ENCODE assay signal across 1 cellular context in the genomic region with DNA sequence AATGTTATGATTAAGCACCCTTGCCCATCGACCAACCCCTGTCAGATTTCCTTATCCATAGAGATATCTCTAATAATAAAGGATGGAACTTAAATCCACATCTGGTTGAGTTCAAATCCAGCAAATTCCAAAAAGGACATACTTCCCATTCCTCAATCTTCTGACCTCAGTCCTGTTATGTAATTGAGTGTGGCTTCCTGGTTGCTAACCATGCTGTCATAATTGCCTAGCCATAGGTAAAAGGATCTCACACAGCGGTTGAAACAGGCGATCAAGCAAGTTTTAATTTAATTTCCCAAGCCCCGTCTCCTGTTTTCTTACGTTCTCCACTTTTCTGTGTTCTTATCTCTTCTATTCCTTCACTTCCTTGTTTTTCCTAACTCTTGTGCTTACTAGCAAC.
TF ChIP-seq lines count a peak whose summit lies in the region.

No MANE protein-coding gene starts in this region.

TF ChIP-seq in GM23338, 12 proteins besides CTCF, POLR2A, EP300 and RAD21 (continued from another document):
- TF ChIP-seq, protein P1, sequence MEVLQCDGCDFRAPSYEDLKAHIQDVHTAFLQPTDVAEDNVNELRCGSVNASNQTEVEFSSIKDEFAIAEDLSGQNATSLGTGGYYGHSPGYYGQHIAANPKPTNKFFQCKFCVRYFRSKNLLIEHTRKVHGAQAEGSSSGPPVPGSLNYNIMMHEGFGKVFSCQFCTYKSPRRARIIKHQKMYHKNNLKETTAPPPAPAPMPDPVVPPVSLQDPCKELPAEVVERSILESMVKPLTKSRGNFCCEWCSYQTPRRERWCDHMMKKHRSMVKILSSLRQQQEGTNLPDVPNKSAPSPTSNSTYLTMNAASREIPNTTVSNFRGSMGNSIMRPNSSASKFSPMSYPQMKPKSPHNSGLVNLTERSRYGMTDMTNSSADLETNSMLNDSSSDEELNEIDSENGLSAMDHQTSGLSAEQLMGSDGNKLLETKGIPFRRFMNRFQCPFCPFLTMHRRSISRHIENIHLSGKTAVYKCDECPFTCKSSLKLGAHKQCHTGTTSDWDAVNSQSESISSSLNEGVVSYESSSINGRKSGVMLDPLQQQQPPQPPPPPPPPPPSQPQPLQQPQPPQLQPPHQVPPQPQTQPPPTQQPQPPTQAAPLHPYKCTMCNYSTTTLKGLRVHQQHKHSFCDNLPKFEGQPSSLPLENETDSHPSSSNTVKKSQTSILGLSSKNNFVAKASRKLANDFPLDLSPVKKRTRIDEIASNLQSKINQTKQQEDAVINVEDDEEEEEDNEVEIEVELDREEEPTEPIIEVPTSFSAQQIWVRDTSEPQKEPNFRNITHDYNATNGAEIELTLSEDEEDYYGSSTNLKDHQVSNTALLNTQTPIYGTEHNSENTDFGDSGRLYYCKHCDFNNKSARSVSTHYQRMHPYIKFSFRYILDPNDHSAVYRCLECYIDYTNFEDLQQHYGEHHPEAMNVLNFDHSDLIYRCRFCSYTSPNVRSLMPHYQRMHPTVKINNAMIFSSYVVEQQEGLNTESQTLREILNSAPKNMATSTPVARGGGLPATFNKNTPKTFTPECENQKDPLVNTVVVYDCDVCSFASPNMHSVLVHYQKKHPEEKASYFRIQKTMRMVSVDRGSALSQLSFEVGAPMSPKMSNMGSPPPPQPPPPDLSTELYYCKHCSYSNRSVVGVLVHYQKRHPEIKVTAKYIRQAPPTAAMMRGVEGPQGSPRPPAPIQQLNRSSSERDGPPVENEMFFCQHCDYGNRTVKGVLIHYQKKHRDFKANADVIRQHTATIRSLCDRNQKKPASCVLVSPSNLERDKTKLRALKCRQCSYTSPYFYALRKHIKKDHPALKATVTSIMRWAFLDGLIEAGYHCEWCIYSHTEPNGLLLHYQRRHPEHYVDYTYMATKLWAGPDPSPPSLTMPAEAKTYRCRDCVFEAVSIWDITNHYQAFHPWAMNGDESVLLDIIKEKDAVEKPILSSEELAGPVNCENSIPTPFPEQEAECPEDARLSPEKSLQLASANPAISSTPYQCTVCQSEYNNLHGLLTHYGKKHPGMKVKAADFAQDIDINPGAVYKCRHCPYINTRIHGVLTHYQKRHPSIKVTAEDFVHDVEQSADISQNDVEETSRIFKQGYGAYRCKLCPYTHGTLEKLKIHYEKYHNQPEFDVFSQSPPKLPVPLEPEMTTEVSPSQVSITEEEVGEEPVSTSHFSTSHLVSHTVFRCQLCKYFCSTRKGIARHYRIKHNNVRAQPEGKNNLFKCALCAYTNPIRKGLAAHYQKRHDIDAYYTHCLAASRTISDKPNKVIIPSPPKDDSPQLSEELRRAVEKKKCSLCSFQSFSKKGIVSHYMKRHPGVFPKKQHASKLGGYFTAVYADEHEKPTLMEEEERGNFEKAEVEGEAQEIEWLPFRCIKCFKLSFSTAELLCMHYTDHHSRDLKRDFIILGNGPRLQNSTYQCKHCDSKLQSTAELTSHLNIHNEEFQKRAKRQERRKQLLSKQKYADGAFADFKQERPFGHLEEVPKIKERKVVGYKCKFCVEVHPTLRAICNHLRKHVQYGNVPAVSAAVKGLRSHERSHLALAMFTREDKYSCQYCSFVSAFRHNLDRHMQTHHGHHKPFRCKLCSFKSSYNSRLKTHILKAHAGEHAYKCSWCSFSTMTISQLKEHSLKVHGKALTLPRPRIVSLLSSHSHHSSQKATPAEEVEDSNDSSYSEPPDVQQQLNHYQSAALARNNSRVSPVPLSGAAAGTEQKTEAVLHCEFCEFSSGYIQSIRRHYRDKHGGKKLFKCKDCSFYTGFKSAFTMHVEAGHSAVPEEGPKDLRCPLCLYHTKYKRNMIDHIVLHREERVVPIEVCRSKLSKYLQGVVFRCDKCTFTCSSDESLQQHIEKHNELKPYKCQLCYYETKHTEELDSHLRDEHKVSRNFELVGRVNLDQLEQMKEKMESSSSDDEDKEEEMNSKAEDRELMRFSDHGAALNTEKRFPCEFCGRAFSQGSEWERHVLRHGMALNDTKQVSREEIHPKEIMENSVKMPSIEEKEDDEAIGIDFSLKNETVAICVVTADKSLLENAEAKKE (CRISPR knock-in tag; IDR thresholded peaks at IDR 0.05): no peak
- no peak for TF ChIP-seq CREB1 (CRISPR knock-in tag; IDR thresholded peaks at IDR 0.05; ENCODE audit: low read depth)
- TF ChIP-seq EZH2 (IDR thresholded peaks at IDR 0.05; ENCODE audit: low read depth, unreplicated experiment): no peak
- TF ChIP-seq JUNB (IDR thresholded peaks at IDR 0.05; ENCODE audit: unreplicated experiment): no peak
- no peak for TF ChIP-seq ZNF114 (CRISPR knock-in tag; IDR thresholded peaks at IDR 0.05)
- no peak for TF ChIP-seq NANOG (IDR thresholded peaks at IDR 0.05; ENCODE audit: borderline replicate concordance)
